In genomic region chr2:168773719-168774521, GRCh38 we compare ENCODE assay signal across 1 cellular context.
TF ChIP-seq lines count a peak whose summit lies in the region.

No MANE protein-coding gene starts in this region.

TF ChIP-seq in K562, 482 proteins besides CTCF, POLR2A, EP300 and RAD21 (continued from another document and continues in another):
- TF ChIP-seq, protein P1, sequence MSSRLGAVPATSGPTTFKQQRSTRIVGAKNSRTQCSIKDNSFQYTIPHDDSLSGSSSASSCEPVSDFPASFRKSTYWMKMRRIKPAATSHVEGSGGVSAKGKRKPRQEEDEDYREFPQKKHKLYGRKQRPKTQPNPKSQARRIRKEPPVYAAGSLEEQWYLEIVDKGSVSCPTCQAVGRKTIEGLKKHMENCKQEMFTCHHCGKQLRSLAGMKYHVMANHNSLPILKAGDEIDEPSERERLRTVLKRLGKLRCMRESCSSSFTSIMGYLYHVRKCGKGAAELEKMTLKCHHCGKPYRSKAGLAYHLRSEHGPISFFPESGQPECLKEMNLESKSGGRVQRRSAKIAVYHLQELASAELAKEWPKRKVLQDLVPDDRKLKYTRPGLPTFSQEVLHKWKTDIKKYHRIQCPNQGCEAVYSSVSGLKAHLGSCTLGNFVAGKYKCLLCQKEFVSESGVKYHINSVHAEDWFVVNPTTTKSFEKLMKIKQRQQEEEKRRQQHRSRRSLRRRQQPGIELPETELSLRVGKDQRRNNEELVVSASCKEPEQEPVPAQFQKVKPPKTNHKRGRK (tag; IDR thresholded peaks at IDR 0.05), result no peak
- TF ChIP-seq SMARCA4 (IDR thresholded peaks at IDR 0.05) (peak; percentile 100), MCM7 (IDR thresholded peaks at IDR 0.05) (no peak), NFXL1 (CRISPR knock-in tag; IDR thresholded peaks at IDR 0.05) (no peak), ZFP30 (CRISPR knock-in tag; IDR thresholded peaks at IDR 0.05; ENCODE audit: borderline replicate concordance) (no peak), RBM14 (IDR thresholded peaks at IDR 0.05; ENCODE audit: borderline replicate concordance, insufficient read depth, low read depth, low read length) (no peak), ZNF217 (CRISPR knock-in tag; IDR thresholded peaks at IDR 0.05) (no peak), CHD4 (IDR thresholded peaks at IDR 0.05; ENCODE audit: insufficient read depth, insufficient replicate concordance, low read depth, low read length, poor library complexity, severe bottlenecking) (peak; percentile 75), STAT5A (IDR thresholded peaks at IDR 0.05; ENCODE audit: borderline replicate concordance, low read length) (peak; percentile 96), SAFB2 (IDR thresholded peaks at IDR 0.05; ENCODE audit: borderline replicate concordance, low read depth, low read length, severe bottlenecking) (no peak), SETDB1 (IDR thresholded peaks at IDR 0.05; ENCODE audit: low read length) (no peak), RAD51 (IDR thresholded peaks at IDR 0.05; ENCODE audit: borderline replicate concordance, low read depth) (peak; percentile 73), ETV1 (tag; conservative IDR thresholded peaks at IDR 0.05; ENCODE audit: low read depth) (peak; percentile 71), ZNF699 (CRISPR knock-in tag; IDR thresholded peaks at IDR 0.05; ENCODE audit: insufficient replicate concordance) (no peak), HDAC3 (IDR thresholded peaks at IDR 0.05; ENCODE audit: borderline replicate concordance, partially characterized antibody) (peak; percentile 93), ZNF408 (CRISPR knock-in tag; IDR thresholded peaks at IDR 0.05; ENCODE audit: low read depth) (no peak), RBM22 (IDR thresholded peaks at IDR 0.05; ENCODE audit: low read depth, low read length, poor library complexity, severe bottlenecking) (no peak), GABPB1 (CRISPR knock-in tag; IDR thresholded peaks at IDR 0.05) (no peak), ZBTB49 (CRISPR knock-in tag; IDR thresholded peaks at IDR 0.05; ENCODE audit: borderline replicate concordance) (no peak; the same call in 1 of the 2 replicates), SNRNP70 (optimal IDR thresholded peaks at IDR 0.05; ENCODE audit: low read depth, low read length) (no peak), RFX7 (CRISPR knock-in tag; IDR thresholded peaks at IDR 0.05) (no peak), TAL1 (IDR thresholded peaks at IDR 0.05) (peak; percentile 98), ZNF12 (CRISPR knock-in tag; IDR thresholded peaks at IDR 0.05) (no peak), CREB3L1 (IDR thresholded peaks at IDR 0.05; ENCODE audit: borderline replicate concordance, low read depth) (peak; percentile 76; the same call in 1 of the 2 replicates), KLF10 (CRISPR knock-in tag; IDR thresholded peaks at IDR 0.05) (no peak), HNRNPH1 (optimal IDR thresholded peaks at IDR 0.05; ENCODE audit: low read depth, low read length) (no peak), RFX5 (IDR thresholded peaks at IDR 0.05; ENCODE audit: low read depth, low read length) (no peak), TRIM28 (IDR thresholded peaks at IDR 0.05) (peak; percentile 71), ZNF707 (CRISPR knock-in tag; conservative IDR thresholded peaks at IDR 0.05) (no peak), NUFIP1 (IDR thresholded peaks at IDR 0.05; ENCODE audit: partially characterized antibody) (peak; percentile 79)
- TF ChIP-seq, protein P2, sequence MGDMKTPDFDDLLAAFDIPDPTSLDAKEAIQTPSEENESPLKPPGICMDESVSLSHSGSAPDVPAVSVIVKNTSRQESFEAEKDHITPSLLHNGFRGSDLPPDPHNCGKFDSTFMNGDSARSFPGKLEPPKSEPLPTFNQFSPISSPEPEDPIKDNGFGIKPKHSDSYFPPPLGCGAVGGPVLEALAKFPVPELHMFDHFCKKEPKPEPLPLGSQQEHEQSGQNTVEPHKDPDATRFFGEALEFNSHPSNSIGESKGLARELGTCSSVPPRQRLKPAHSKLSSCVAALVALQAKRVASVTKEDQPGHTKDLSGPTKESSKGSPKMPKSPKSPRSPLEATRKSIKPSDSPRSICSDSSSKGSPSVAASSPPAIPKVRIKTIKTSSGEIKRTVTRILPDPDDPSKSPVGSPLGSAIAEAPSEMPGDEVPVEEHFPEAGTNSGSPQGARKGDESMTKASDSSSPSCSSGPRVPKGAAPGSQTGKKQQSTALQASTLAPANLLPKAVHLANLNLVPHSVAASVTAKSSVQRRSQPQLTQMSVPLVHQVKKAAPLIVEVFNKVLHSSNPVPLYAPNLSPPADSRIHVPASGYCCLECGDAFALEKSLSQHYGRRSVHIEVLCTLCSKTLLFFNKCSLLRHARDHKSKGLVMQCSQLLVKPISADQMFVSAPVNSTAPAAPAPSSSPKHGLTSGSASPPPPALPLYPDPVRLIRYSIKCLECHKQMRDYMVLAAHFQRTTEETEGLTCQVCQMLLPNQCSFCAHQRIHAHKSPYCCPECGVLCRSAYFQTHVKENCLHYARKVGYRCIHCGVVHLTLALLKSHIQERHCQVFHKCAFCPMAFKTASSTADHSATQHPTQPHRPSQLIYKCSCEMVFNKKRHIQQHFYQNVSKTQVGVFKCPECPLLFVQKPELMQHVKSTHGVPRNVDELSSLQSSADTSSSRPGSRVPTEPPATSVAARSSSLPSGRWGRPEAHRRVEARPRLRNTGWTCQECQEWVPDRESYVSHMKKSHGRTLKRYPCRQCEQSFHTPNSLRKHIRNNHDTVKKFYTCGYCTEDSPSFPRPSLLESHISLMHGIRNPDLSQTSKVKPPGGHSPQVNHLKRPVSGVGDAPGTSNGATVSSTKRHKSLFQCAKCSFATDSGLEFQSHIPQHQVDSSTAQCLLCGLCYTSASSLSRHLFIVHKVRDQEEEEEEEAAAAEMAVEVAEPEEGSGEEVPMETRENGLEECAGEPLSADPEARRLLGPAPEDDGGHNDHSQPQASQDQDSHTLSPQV (IDR thresholded peaks at IDR 0.05), result peak; percentile 90
- TF ChIP-seq, protein P3, sequence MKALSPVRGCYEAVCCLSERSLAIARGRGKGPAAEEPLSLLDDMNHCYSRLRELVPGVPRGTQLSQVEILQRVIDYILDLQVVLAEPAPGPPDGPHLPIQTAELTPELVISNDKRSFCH (CRISPR knock-in tag; IDR thresholded peaks at IDR 0.05), result no peak
- TF ChIP-seq, protein P3 (tag; IDR thresholded peaks at IDR 0.05), result peak; percentile 97
- TF ChIP-seq, protein P4, sequence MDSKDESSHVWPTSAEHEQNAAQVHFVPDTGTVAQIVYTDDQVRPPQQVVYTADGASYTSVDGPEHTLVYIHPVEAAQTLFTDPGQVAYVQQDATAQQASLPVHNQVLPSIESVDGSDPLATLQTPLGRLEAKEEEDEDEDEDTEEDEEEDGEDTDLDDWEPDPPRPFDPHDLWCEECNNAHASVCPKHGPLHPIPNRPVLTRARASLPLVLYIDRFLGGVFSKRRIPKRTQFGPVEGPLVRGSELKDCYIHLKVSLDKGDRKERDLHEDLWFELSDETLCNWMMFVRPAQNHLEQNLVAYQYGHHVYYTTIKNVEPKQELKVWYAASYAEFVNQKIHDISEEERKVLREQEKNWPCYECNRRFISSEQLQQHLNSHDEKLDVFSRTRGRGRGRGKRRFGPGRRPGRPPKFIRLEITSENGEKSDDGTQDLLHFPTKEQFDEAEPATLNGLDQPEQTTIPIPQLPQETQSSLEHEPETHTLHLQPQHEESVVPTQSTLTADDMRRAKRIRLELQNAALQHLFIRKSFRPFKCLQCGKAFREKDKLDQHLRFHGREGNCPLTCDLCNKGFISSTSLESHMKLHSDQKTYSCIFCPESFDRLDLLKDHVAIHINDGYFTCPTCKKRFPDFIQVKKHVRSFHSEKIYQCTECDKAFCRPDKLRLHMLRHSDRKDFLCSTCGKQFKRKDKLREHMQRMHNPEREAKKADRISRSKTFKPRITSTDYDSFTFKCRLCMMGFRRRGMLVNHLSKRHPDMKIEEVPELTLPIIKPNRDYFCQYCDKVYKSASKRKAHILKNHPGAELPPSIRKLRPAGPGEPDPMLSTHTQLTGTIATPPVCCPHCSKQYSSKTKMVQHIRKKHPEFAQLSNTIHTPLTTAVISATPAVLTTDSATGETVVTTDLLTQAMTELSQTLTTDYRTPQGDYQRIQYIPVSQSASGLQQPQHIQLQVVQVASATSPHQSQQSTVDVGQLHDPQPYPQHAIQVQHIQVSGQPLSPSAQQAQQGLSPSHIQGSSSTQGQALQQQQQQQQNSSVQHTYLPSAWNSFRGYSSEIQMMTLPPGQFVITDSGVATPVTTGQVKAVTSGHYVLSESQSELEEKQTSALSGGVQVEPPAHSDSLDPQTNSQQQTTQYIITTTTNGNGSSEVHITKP (IDR thresholded peaks at IDR 0.05; ENCODE audit: partially characterized antibody), result peak; percentile 53
- TF ChIP-seq, protein P5, sequence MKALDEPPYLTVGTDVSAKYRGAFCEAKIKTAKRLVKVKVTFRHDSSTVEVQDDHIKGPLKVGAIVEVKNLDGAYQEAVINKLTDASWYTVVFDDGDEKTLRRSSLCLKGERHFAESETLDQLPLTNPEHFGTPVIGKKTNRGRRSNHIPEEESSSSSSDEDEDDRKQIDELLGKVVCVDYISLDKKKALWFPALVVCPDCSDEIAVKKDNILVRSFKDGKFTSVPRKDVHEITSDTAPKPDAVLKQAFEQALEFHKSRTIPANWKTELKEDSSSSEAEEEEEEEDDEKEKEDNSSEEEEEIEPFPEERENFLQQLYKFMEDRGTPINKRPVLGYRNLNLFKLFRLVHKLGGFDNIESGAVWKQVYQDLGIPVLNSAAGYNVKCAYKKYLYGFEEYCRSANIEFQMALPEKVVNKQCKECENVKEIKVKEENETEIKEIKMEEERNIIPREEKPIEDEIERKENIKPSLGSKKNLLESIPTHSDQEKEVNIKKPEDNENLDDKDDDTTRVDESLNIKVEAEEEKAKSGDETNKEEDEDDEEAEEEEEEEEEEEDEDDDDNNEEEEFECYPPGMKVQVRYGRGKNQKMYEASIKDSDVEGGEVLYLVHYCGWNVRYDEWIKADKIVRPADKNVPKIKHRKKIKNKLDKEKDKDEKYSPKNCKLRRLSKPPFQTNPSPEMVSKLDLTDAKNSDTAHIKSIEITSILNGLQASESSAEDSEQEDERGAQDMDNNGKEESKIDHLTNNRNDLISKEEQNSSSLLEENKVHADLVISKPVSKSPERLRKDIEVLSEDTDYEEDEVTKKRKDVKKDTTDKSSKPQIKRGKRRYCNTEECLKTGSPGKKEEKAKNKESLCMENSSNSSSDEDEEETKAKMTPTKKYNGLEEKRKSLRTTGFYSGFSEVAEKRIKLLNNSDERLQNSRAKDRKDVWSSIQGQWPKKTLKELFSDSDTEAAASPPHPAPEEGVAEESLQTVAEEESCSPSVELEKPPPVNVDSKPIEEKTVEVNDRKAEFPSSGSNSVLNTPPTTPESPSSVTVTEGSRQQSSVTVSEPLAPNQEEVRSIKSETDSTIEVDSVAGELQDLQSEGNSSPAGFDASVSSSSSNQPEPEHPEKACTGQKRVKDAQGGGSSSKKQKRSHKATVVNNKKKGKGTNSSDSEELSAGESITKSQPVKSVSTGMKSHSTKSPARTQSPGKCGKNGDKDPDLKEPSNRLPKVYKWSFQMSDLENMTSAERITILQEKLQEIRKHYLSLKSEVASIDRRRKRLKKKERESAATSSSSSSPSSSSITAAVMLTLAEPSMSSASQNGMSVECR (CRISPR knock-in tag; IDR thresholded peaks at IDR 0.05), result no peak
- TF ChIP-seq, protein P6, sequence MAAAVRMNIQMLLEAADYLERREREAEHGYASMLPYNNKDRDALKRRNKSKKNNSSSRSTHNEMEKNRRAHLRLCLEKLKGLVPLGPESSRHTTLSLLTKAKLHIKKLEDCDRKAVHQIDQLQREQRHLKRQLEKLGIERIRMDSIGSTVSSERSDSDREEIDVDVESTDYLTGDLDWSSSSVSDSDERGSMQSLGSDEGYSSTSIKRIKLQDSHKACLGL (CRISPR knock-in tag; IDR thresholded peaks at IDR 0.05; ENCODE audit: borderline replicate concordance, poor library complexity, severe bottlenecking), result peak; percentile 2
- TF ChIP-seq, protein P7, sequence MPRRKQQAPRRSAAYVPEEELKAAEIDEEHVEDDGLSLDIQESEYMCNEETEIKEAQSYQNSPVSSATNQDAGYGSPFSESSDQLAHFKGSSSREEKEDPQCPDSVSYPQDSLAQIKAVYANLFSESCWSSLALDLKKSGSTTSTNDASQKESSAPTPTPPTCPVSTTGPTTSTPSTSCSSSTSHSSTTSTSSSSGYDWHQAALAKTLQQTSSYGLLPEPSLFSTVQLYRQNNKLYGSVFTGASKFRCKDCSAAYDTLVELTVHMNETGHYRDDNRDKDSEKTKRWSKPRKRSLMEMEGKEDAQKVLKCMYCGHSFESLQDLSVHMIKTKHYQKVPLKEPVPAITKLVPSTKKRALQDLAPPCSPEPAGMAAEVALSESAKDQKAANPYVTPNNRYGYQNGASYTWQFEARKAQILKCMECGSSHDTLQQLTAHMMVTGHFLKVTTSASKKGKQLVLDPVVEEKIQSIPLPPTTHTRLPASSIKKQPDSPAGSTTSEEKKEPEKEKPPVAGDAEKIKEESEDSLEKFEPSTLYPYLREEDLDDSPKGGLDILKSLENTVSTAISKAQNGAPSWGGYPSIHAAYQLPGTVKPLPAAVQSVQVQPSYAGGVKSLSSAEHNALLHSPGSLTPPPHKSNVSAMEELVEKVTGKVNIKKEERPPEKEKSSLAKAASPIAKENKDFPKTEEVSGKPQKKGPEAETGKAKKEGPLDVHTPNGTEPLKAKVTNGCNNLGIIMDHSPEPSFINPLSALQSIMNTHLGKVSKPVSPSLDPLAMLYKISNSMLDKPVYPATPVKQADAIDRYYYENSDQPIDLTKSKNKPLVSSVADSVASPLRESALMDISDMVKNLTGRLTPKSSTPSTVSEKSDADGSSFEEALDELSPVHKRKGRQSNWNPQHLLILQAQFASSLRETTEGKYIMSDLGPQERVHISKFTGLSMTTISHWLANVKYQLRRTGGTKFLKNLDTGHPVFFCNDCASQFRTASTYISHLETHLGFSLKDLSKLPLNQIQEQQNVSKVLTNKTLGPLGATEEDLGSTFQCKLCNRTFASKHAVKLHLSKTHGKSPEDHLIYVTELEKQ (CRISPR knock-in tag; IDR thresholded peaks at IDR 0.05), result no peak
